Comparison of ENCODE assay signal across 32 cellular contexts in the genomic region with DNA sequence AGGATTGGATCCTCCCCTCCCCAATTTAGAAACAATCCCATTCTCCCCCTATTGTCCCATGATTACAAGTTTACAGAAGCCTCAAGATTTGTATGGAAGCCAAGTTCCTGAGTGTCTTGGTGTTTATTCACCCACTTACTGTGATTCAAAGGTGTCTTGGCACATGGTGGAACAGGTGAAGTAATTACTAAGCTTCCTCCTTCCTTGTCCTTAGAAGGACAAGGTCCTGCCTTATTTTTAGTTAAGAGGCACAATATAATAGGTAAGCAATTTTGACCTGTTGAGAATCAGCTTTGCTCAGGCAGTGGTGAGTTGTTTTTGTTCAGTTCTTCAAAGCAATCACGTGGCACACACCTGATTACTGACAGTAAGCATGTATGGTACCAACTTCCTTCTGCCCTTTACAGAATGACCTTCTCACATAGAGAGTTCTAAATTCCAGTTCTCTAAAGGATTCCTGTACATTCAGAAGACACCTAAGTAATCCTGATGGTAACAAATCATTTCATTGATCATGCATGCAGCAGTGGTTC.
DNase-seq lines count a peak whose midpoint lies in the region; ATAC-seq and TF ChIP-seq lines count a peak whose summit lies in the region.
"Had no signal": no experiment of that assay in that cellular context is flagged by ENCODE, and none has a peak within 500 bp of the region (broad histone marks: within the 10 kb centered on the region; RNA-seq: fewer than 3 reads in every experiment).

No MANE protein-coding gene starts in this region.

- no peak overlapping the region for H3K9ac ChIP-seq in SK-N-SH

- no peaks in the 10 kb centered on the region for H3K27me3 ChIP-seq in GM23338 (ENCODE audit: insufficient read depth)
- no peaks in the 10 kb centered on the region for H3K27me3 ChIP-seq in tibial nerve
- no peaks in the 10 kb centered on the region for H3K27me3 ChIP-seq in SK-N-SH (ENCODE audit: insufficient read depth)
- H3K27me3 ChIP-seq: cardiac muscle cell, esophagus muscularis mucosa, ovary, suprapubic skin, uterus had no signal

- ATAC-seq in GM23338, result no peak
- ATAC-seq: T-cell, WTC11 had no signal

- CTCF ChIA-PET in SK-N-SH (lab: Yijun Ruan, JAX), result interaction anchor here (0.8 kb wide), 1 partner anchor 16 kb away, joined by 3 read pairs; no protein-coding TSS in a partner anchor

- H3K4me2 ChIP-seq in GM23338 (0 out of 2 replicates have a peak overlapping the region, but pooled peaks have one; percentile 25), SK-N-SH (no peak overlapping the region)

- TF ChIP-seq POLR2A in tibial nerve (IDR thresholded peaks at IDR 0.05), result no peak

- no peak overlapping the region for H3K27ac ChIP-seq in GM23338 (ENCODE audit: low read depth)
- H3K27ac ChIP-seq in epithelial cell of prostate, result no peak overlapping the region
- H3K27ac ChIP-seq in tibial nerve, result no peak overlapping the region
- no peak overlapping the region for H3K27ac ChIP-seq in SK-N-SH (ENCODE audit: low read depth in 2 of 2, low read length in 1 of 2)
- H3K27ac ChIP-seq: cardiac muscle cell, esophagus muscularis mucosa, ovary, suprapubic skin, uterus had no signal

- H3K79me2 ChIP-seq in GM23338 (replicated peaks; ENCODE audit: insufficient read depth) (no peaks in the 10 kb centered on the region), SK-N-SH (ENCODE audit: insufficient read depth) (no peaks in the 10 kb centered on the region)

- no peak for TF ChIP-seq EP300 in tibial nerve (IDR thresholded peaks at IDR 0.05)
- TF ChIP-seq EP300 in SK-N-SH (IDR thresholded peaks at IDR 0.05; ENCODE audit: borderline replicate concordance in 1 of 2, low read depth in 1 of 2, low read length in 1 of 2), result no peak

- H4K20me1 ChIP-seq in GM23338 (replicated peaks; ENCODE audit: insufficient read depth) (no peaks in the 10 kb centered on the region), SK-N-SH (ENCODE audit: insufficient read depth) (no peaks in the 10 kb centered on the region)

- DNase-seq in GM23338 (ENCODE audit: low spot score) (no peak), NCI-H69 (lab: John Stamatoyannopoulos, UW) (peak; percentile 65), epithelial cell of prostate (ENCODE audit: low read depth, low spot score) (peak; percentile 2), mucosa of gallbladder (ENCODE audit: low spot score) (peak; percentile 86), NCI-H1417 treated with DMSO at 0.1 percent for 48 hours (lab: John Stamatoyannopoulos, UW) (no peak), tibial nerve (ENCODE audit: low spot score in 2 of 2) (no peak), SK-N-SH (no peak)
- DNase-seq in activated T-helper 2 cell treated with anti-CD3 and anti-CD28 coated beads, Interferon-gamma antibody, Interleukin-2, Interleukin-4, amounts not matched to agents 10 μg/mL and 5 μg/mL and 100 μg/mL, durations not matched to agents 14 hours and 24 hours and 36 hours (ENCODE audit: low spot score), result no peak
- DNase-seq: activated CD4-positive, alpha-beta T cell treated with anti-CD3 and anti-CD28 coated beads, Interleukin-2, amount 10 ng/mL, durations not matched to agents 24 days and 14 days; activated gamma-delta T cell treated with Interleukin-2 at 50 U/mL for 16 hours; activated naive CD8-positive, alpha-beta T cell treated with anti-CD3 and anti-CD28 coated beads, Interleukin-2, amount 10 ng/mL, durations not matched to agents 7 days and 5 days; activated T-cell treated with anti-CD3 and anti-CD28 coated beads, Interleukin-2, amount 50 U/mL, for 24 hours; AML-193; aorta; CD4-positive, CD25-positive, alpha-beta regulatory T cell; cortex of kidney; effector memory CD4-positive, alpha-beta T cell; foreskin fibroblast; KG1; NCI-H1417; NCI-H2081 treated with DMSO at 0.1 percent for 48 hours; NCI-H345; ovary; retina; stimulated activated naive CD4-positive, alpha-beta T cell treated with Interleukin-2 at 50 U/mL for 16 hours; T-cell; uterus had no signal

- H3K36me3 ChIP-seq in GM23338 (ENCODE audit: insufficient read depth) (no peaks in the 10 kb centered on the region), tibial nerve (no peaks in the 10 kb centered on the region), SK-N-SH (replicated peaks in 1 of 2; ENCODE audit: control insufficient read depth in 1 of 2, insufficient read depth in 2 of 2, low read length in 1 of 2) (no peaks in the 10 kb centered on the region)
- H3K36me3 ChIP-seq: cardiac muscle cell, esophagus muscularis mucosa, ovary, suprapubic skin, uterus had no signal

- peaks cover 2% of the 10 kb centered on the region for H3K27me3 Mint-ChIP-seq in GM23338 (ENCODE audit: insufficient read depth, low read depth, poor library complexity)
- no peaks in the 10 kb centered on the region for H3K27me3 Mint-ChIP-seq in activated T-helper 2 cell treated with anti-CD3 and anti-CD28 coated beads, Interferon-gamma antibody, Interleukin-2, Interleukin-4, amounts not matched to agents 10 μg/mL and 5 μg/mL and 100 μg/mL, durations not matched to agents 14 hours and 24 hours and 36 hours (ENCODE audit: low read depth)
- H3K27me3 Mint-ChIP-seq: activated CD4-positive, alpha-beta T cell treated with anti-CD3 and anti-CD28 coated beads, Interleukin-2, amount 10 ng/mL, durations not matched to agents 24 days and 14 days; activated naive CD8-positive, alpha-beta T cell treated with anti-CD3 and anti-CD28 coated beads, Interleukin-2, amount 10 ng/mL, durations not matched to agents 7 days and 5 days; activated T-cell treated with anti-CD3 and anti-CD28 coated beads, Interleukin-2, amount 50 U/mL, for 24 hours; CD4-positive, CD25-positive, alpha-beta regulatory T cell; T-cell had no signal

- peaks cover 7% of the 10 kb centered on the region; the same call in 1 of the 2 replicates for H3K9me2 ChIP-seq in GM23338 (ENCODE audit: insufficient read depth)
- 0 out of 2 replicates have a peak, but pooled peaks cover 4% of the 10 kb centered on the region for H3K9me2 ChIP-seq in SK-N-SH

- no peaks in the 10 kb centered on the region for H3F3A ChIP-seq in GM23338 (replicated peaks; ENCODE audit: low read depth)
- H3F3A ChIP-seq in SK-N-SH (replicated peaks; ENCODE audit: insufficient read depth), result no peaks in the 10 kb centered on the region

- H3K4me1 ChIP-seq in GM23338 (ENCODE audit: insufficient read depth), result peaks cover 17% of the 10 kb centered on the region
- no peaks in the 10 kb centered on the region for H3K4me1 ChIP-seq in tibial nerve
- no peaks in the 10 kb centered on the region for H3K4me1 ChIP-seq in SK-N-SH (ENCODE audit: control insufficient read depth in 1 of 2, insufficient read depth in 2 of 2, low read depth in 1 of 2, low read length in 1 of 2)
- H3K4me1 ChIP-seq: esophagus muscularis mucosa, suprapubic skin, uterus had no signal

- no peaks in the 10 kb centered on the region; the same call in 2 of the 3 replicates for H3K36me3 Mint-ChIP-seq in GM23338 (ENCODE audit: low read depth)
- no peaks in the 10 kb centered on the region for H3K36me3 Mint-ChIP-seq in activated T-helper 2 cell treated with anti-CD3 and anti-CD28 coated beads, Interferon-gamma antibody, Interleukin-2, Interleukin-4, amounts not matched to agents 10 μg/mL and 5 μg/mL and 100 μg/mL, durations not matched to agents 14 hours and 24 hours and 36 hours (ENCODE audit: low read depth)
- H3K36me3 Mint-ChIP-seq: activated naive CD8-positive, alpha-beta T cell treated with anti-CD3 and anti-CD28 coated beads, Interleukin-2, amount 10 ng/mL, durations not matched to agents 7 days and 5 days; CD4-positive, CD25-positive, alpha-beta regulatory T cell; T-cell; WTC11 had no signal

- 0 out of 3 replicates have a peak, but pooled peaks cover 4% of the 10 kb centered on the region for H3K9me3 Mint-ChIP-seq in GM23338
- H3K9me3 Mint-ChIP-seq in activated T-helper 2 cell treated with anti-CD3 and anti-CD28 coated beads, Interferon-gamma antibody, Interleukin-2, Interleukin-4, amounts not matched to agents 10 μg/mL and 5 μg/mL and 100 μg/mL, durations not matched to agents 14 hours and 24 hours and 36 hours, result peaks cover 4% of the 10 kb centered on the region
- H3K9me3 Mint-ChIP-seq: activated CD4-positive, alpha-beta T cell treated with anti-CD3 and anti-CD28 coated beads, Interleukin-2, amount 10 ng/mL, durations not matched to agents 24 days and 14 days; nephron had no signal

- intact Hi-C loops in activated T-helper 2 cell treated with anti-CD3 and anti-CD28 coated beads, Interferon-gamma antibody, Interleukin-2, Interleukin-4, amounts not matched to agents 10 μg/mL and 5 μg/mL and 100 μg/mL, durations not matched to agents 14 hours and 24 hours and 36 hours (cut with micrococcal nuclease), result no loop called here

- peaks cover 11% of the 10 kb centered on the region; the same call in 2 of the 3 replicates for H3K4me1 Mint-ChIP-seq in GM23338
- H3K4me1 Mint-ChIP-seq in activated T-helper 2 cell treated with anti-CD3 and anti-CD28 coated beads, Interferon-gamma antibody, Interleukin-2, Interleukin-4, amounts not matched to agents 10 μg/mL and 5 μg/mL and 100 μg/mL, durations not matched to agents 14 hours and 24 hours and 36 hours (ENCODE audit: low read depth), result no peaks in the 10 kb centered on the region
- H3K4me1 Mint-ChIP-seq: activated CD4-positive, alpha-beta T cell treated with anti-CD3 and anti-CD28 coated beads, Interleukin-2, amount 10 ng/mL, durations not matched to agents 24 days and 14 days; activated naive CD8-positive, alpha-beta T cell treated with anti-CD3 and anti-CD28 coated beads, Interleukin-2, amount 10 ng/mL, durations not matched to agents 7 days and 5 days; CD4-positive, CD25-positive, alpha-beta regulatory T cell; nephron; T-cell had no signal

- POLR2A ChIA-PET in SK-N-SH (lab: Yijun Ruan, JAX), result no interaction called here

- H3K4me3 ChIP-seq in GM23338 (no peak overlapping the region), tibial nerve (no peak overlapping the region), SK-N-SH (ENCODE audit: low read depth in 2 of 2, low read length in 1 of 2) (no peak overlapping the region)
- H3K4me3 ChIP-seq: cardiac muscle cell, esophagus muscularis mucosa, ovary, suprapubic skin, uterus had no signal

- no peak overlapping the region for H3K4me3 Mint-ChIP-seq in GM23338
- H3K4me3 Mint-ChIP-seq in activated T-helper 2 cell treated with anti-CD3 and anti-CD28 coated beads, Interferon-gamma antibody, Interleukin-2, Interleukin-4, amounts not matched to agents 10 μg/mL and 5 μg/mL and 100 μg/mL, durations not matched to agents 14 hours and 24 hours and 36 hours (ENCODE audit: low read depth), result no peak overlapping the region
- H3K4me3 Mint-ChIP-seq: activated CD4-positive, alpha-beta T cell treated with anti-CD3 and anti-CD28 coated beads, Interleukin-2, amount 10 ng/mL, durations not matched to agents 24 days and 14 days; activated naive CD8-positive, alpha-beta T cell treated with anti-CD3 and anti-CD28 coated beads, Interleukin-2, amount 10 ng/mL, durations not matched to agents 7 days and 5 days; activated T-cell treated with anti-CD3 and anti-CD28 coated beads, Interleukin-2, amount 50 U/mL, for 24 hours; CD4-positive, CD25-positive, alpha-beta regulatory T cell; nephron; T-cell; WTC11 had no signal

- H3K9me3 ChIP-seq in tibial nerve (no peaks in the 10 kb centered on the region), SK-N-SH (no peaks in the 10 kb centered on the region)
- H3K9me3 ChIP-seq: esophagus muscularis mucosa, ovary, suprapubic skin, uterus had no signal

- no peak for TF ChIP-seq RAD21 in SK-N-SH (IDR thresholded peaks at IDR 0.05; ENCODE audit: low read length)

- TF ChIP-seq CTCF in GM23338 (conservative IDR thresholded peaks at IDR 0.05; ENCODE audit: low read depth in 2 of 2) (no peak), tibial nerve (IDR thresholded peaks at IDR 0.05) (no peak), SK-N-SH (IDR thresholded peaks at IDR 0.05) (no peak)

- 79 to 84% methylated on average over 1 of the region's 1 CpG for WGBS in tibial nerve, 2 donors
- 24% methylated on average over 1 of the region's 1 CpG for WGBS in SK-N-SH (ENCODE audit: low lambda C conversion rate)

- H2AFZ ChIP-seq in GM23338, result no peak overlapping the region; the same call in 1 of the 2 replicates
- no peak overlapping the region for H2AFZ ChIP-seq in SK-N-SH (ENCODE audit: low read depth)

- H3K27ac Mint-ChIP-seq in GM23338, result no peak overlapping the region
- no peak overlapping the region for H3K27ac Mint-ChIP-seq in activated T-helper 2 cell treated with anti-CD3 and anti-CD28 coated beads, Interferon-gamma antibody, Interleukin-2, Interleukin-4, amounts not matched to agents 10 μg/mL and 5 μg/mL and 100 μg/mL, durations not matched to agents 14 hours and 24 hours and 36 hours
- H3K27ac Mint-ChIP-seq: activated CD4-positive, alpha-beta T cell treated with anti-CD3 and anti-CD28 coated beads, Interleukin-2, amount 10 ng/mL, durations not matched to agents 24 days and 14 days; activated naive CD8-positive, alpha-beta T cell treated with anti-CD3 and anti-CD28 coated beads, Interleukin-2, amount 10 ng/mL, durations not matched to agents 7 days and 5 days; activated T-cell treated with anti-CD3 and anti-CD28 coated beads, Interleukin-2, amount 50 U/mL, for 24 hours; CD4-positive, CD25-positive, alpha-beta regulatory T cell; nephron; T-cell; WTC11 had no signal

Comparison
In these comparisons a context has a peak if more than half of its experiments do, and no peak if none do; other contexts are left out.
1. DNase-seq: peak in NCI-H69 (single experiment), epithelial cell of prostate (single experiment) and mucosa of gallbladder (single experiment); none in GM23338 (single experiment), NCI-H1417 treated with DMSO at 0.1 percent for 48 hours (single experiment), tibial nerve (0 of 2), activated T-helper 2 cell treated with anti-CD3 and anti-CD28 coated beads, Interferon-gamma antibody, Interleukin-2, Interleukin-4, amounts not matched to agents 10 μg/mL and 5 μg/mL and 100 μg/mL, durations not matched to agents 14 hours and 24 hours and 36 hours (single experiment) and SK-N-SH (single experiment).